In genomic region chr5:73946278-73946677, GRCh38 we compare ENCODE assay signal across 18 cellular contexts.
DNase-seq lines count a peak whose midpoint lies in the region; TF ChIP-seq lines count a peak whose summit lies in the region.
"Had no signal": no experiment of that assay in that cellular context is flagged by ENCODE, and none has a peak within 500 bp of the region (broad histone marks: within the 10 kb centered on the region; RNA-seq: fewer than 3 reads in every experiment).

No MANE protein-coding gene starts in this region.

- intact Hi-C loops in OCI-LY7 (cut with micrococcal nuclease; ENCODE audit: unreplicated experiment) = no loop called here

- no peak overlapping the region for H3K27ac ChIP-seq in OCI-LY7 (ENCODE audit: low read depth, low read length, poor library complexity, severe bottlenecking)
- H3K27ac ChIP-seq: 22Rv1; BLaER1 treated with 17β-estradiol and CSF1 and Interleukin-3, amounts not matched to agents 10 nM and 100 nM; SJCRH30 had no signal

- no peak overlapping the region for H3K4me3 ChIP-seq in OCI-LY7 (ENCODE audit: low read depth, low read length, poor library complexity, severe bottlenecking)
- H3K4me3 ChIP-seq: BLaER1 treated with 17β-estradiol and CSF1 and Interleukin-3, amounts not matched to agents 10 nM and 100 nM; HAP-1; SJCRH30 had no signal

- no peak overlapping the region for H3K4me3 Mint-ChIP-seq in nephron
- H3K4me3 Mint-ChIP-seq in osteocyte (ENCODE audit: unreplicated experiment) = no peak overlapping the region
- H3K4me3 Mint-ChIP-seq: CD4-positive, alpha-beta memory T cell; IgD-negative memory B cell had no signal

- POLR2A ChIA-PET in OCI-LY7 (lab: Charles Lee) = interaction anchor here (0.8 kb wide), 1 partner anchor 13 kb away, joined by 3 read pairs; no protein-coding TSS in a partner anchor

- CTCF ChIA-PET in OCI-LY7 (lab: Charles Lee; ENCODE audit: unreplicated experiment) = no interaction called here

- peaks cover 39% of the 10 kb centered on the region for H3K4me1 ChIP-seq in OCI-LY7 (ENCODE audit: insufficient read depth, low read length, poor library complexity, severe bottlenecking)
- H3K4me1 ChIP-seq: Caco-2, HAP-1 had no signal

- no peaks in the 10 kb centered on the region for H3K79me2 ChIP-seq in OCI-LY7 (ENCODE audit: insufficient read depth, low read depth, low read length)

- H3K27ac Mint-ChIP-seq in nephron = peak overlapping the region; percentile 93 to 98 (median 97)
- no peak overlapping the region for H3K27ac Mint-ChIP-seq in osteocyte (ENCODE audit: unreplicated experiment)
- H3K27ac Mint-ChIP-seq: CD4-positive, alpha-beta memory T cell; IgD-negative memory B cell had no signal

- H2AFZ ChIP-seq in OCI-LY7 (ENCODE audit: low read length) = peak overlapping the region; percentile 84

- H3K9me2 ChIP-seq in OCI-LY7 (ENCODE audit: insufficient read depth, low read length) = no peaks in the 10 kb centered on the region

- no peaks in the 10 kb centered on the region for H3K27me3 Mint-ChIP-seq in nephron (ENCODE audit: low read depth)
- no peaks in the 10 kb centered on the region for H3K27me3 Mint-ChIP-seq in osteocyte (ENCODE audit: unreplicated experiment)

- peak overlapping the region; percentile 38 for H3K4me2 ChIP-seq in OCI-LY7 (ENCODE audit: low read length)

- peaks cover 8% of the 10 kb centered on the region for H3K9me3 ChIP-seq in OCI-LY7 (ENCODE audit: low read length)
- H3K9me3 ChIP-seq: Caco-2, HAP-1 had no signal

- H3K36me3 Mint-ChIP-seq in nephron (ENCODE audit: low read depth) = peaks cover 24% of the 10 kb centered on the region
- H3K36me3 Mint-ChIP-seq in osteocyte (ENCODE audit: unreplicated experiment) = peaks cover 14% of the 10 kb centered on the region
- H3K36me3 Mint-ChIP-seq: CD4-positive, alpha-beta memory T cell had no signal

- H3K36me3 ChIP-seq in OCI-LY7 (ENCODE audit: insufficient read depth, low read length) = no peaks in the 10 kb centered on the region
- H3K36me3 ChIP-seq: BLaER1 treated with 17β-estradiol and CSF1 and Interleukin-3, amounts not matched to agents 10 nM and 100 nM; HAP-1; SJCRH30 had no signal

- H3K4me1 Mint-ChIP-seq in nephron (peaks cover 48% of the 10 kb centered on the region), osteocyte (ENCODE audit: unreplicated experiment) (peaks cover 40% of the 10 kb centered on the region)
- H3K4me1 Mint-ChIP-seq: CD4-positive, alpha-beta memory T cell; IgD-negative memory B cell had no signal

- no peak for TF ChIP-seq CTCF in OCI-LY7 (conservative IDR thresholded peaks at IDR 0.05; ENCODE audit: low read length)
- no peak for TF ChIP-seq CTCF in nephron (IDR thresholded peaks at IDR 0.05; ENCODE audit: unreplicated experiment in 3 of 3)
- TF ChIP-seq CTCF in osteocyte (IDR thresholded peaks at IDR 0.05) = no peak

- BruUV-seq in OCI-LY7 (replicated peaks; lab: Mats Ljungman, UMichigan) = no TSS peak

- H3K9me3 Mint-ChIP-seq in nephron (peaks cover 10% of the 10 kb centered on the region), osteocyte (ENCODE audit: unreplicated experiment) (peaks cover 9% of the 10 kb centered on the region)

- no peaks in the 10 kb centered on the region for H4K20me1 ChIP-seq in OCI-LY7 (ENCODE audit: insufficient read depth, low read length)
- H4K20me1 ChIP-seq: BLaER1 treated with 17β-estradiol and CSF1 and Interleukin-3, amounts not matched to agents 10 nM and 100 nM had no signal

- DNase-seq in DMS79 treated with DMSO at 0.1 percent for 48 hours (lab: John Stamatoyannopoulos, UW) (peak; percentile 40), DMS79 (lab: John Stamatoyannopoulos, UW) (no peak), OCI-LY7 (ENCODE audit: low spot score) (peak; percentile 43), glomerular visceral epithelial cell (ENCODE audit: extremely low spot score) (peak; percentile 66), GM03348 (ENCODE audit: low spot score) (no peak), H4 (ENCODE audit: low spot score) (no peak), osteocyte (ENCODE audit: extremely low spot score, unreplicated experiment) (no peak)
- DNase-seq: Caco-2; CD4-positive, alpha-beta memory T cell; NCI-H2081; NCI-H446 treated with DMSO at 0.1 percent for 48 hours; NCI-H526 treated with DMSO at 0.1 percent for 48 hours had no signal

Comparison
In these comparisons a context has a peak if more than half of its experiments do, and no peak if none do; other contexts are left out.
1. DNase-seq: peak in DMS79 treated with DMSO at 0.1 percent for 48 hours (single experiment), OCI-LY7 (single experiment) and glomerular visceral epithelial cell (single experiment); none in DMS79 (single experiment), GM03348 (single experiment), H4 (single experiment) and osteocyte (single experiment).